8 cellular contexts compared by ENCODE assay signal in the genomic region with DNA sequence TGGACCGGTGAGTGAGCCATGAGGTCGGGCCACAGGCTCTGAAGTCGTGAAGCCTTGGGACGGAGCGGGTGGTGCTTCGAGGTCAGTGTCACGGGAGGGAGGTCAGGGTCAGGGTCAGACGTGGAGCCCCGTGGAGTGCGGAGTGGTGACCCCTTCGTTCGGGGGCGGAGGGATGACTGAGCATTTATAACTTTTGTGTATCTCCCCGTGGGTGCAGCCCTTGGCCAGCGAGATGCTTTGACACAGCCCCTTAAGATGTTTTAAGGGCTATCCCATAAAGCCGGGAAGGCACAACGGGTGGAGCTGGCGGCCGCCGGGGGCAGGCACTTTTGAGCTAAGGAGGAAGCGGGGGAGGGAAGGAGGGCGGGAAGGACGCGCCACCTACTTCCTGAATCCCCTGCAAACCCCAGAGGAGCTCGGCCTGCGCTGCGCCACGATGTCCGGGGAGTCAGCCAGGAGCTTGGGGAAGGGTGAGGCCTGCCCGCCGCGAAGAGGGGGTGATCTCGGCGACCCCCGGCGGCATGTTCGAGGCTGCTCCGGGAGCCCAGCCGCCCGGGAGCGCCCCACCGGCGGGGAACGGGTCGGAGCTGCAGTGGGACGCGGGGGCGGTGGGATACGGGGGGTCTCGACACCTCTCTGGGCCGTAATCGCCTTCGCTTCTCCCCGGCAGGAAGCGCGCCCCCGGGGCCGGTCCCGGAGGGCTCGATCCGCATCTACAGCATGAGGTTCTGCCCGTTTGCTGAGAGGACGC. TPM values are rescaled to one million over a fixed set of nuclear protein-coding genes. Genes with fewer than 3 reads are reported as not detected.
DNase-seq lines count a peak whose midpoint lies in the region; ATAC-seq and TF ChIP-seq lines count a peak whose summit lies in the region.

A gene (plus strand): TSS at position 400 of the 751 bp plus-strand sequence. CDS start 37 bp downstream, at position 437.

- peak within 1 kb of the TSS; percentile 95 for H2AK9ac ChIP-seq in IMR-90 (replicated peaks; ENCODE audit: low read depth, low read length, poor library complexity)

- TF ChIP-seq POLR2A in IMR-90 (IDR thresholded peaks at IDR 0.05; ENCODE audit: low read depth, low read length), result peak; percentile 76

- CTCF ChIA-PET in IMR-90 (lab: Yijun Ruan, JAX), result interaction anchor here (2.3 kb wide), 1 partner anchor 19 kb away, joined by 11 read pairs; no protein-coding TSS in a partner anchor

- H3K36me3 Mint-ChIP-seq in T-helper 1 cell treated with Interleukin-12 subunit alpha and Interleukin-12 subunit beta and Interleukin-4 antibody, amounts not matched to agents 30 μg/mL and 1 μg/mL, for 36 hours (ENCODE audit: low read depth), result peaks cover 27% of the 10 kb centered on the region

- H3K4me2 ChIP-seq in IMR-90 (ENCODE audit: low read depth, low read length), result peak within 1 kb of the TSS; percentile 97

- H3K4me3 Mint-ChIP-seq in T-helper 1 cell treated with Interleukin-12 subunit alpha and Interleukin-12 subunit beta and Interleukin-4 antibody, amounts not matched to agents 30 μg/mL and 1 μg/mL, for 36 hours, result peak within 1 kb of the TSS; percentile 92

- H3K9ac ChIP-seq in IMR-90 (ENCODE audit: low read depth, low read length), result peak within 1 kb of the TSS; percentile 96

- peaks cover 15% of the 10 kb centered on the region; the same call in 1 of the 2 replicates for H4K20me1 ChIP-seq in IMR-90 (ENCODE audit: insufficient read depth, low read length)

- in situ Hi-C loops in IMR-90 (cut with MboI; ENCODE audit: low sequenced_read_pairs), result no loop called here

- no peaks in the 10 kb centered on the region for H3K9me3 Mint-ChIP-seq in T-helper 1 cell treated with Interleukin-12 subunit alpha and Interleukin-12 subunit beta and Interleukin-4 antibody, amounts not matched to agents 30 μg/mL and 1 μg/mL, for 36 hours

- H4K5ac ChIP-seq in IMR-90 (ENCODE audit: low read depth, low read length), result peak within 1 kb of the TSS; percentile 92

- peak within 1 kb of the TSS; percentile 90 for H2BK120ac ChIP-seq in IMR-90 (ENCODE audit: low read depth, low read length)

- peak within 1 kb of the TSS; percentile 85 for H2AK5ac ChIP-seq in IMR-90 (ENCODE audit: low read depth, low read length)

- TF ChIP-seq CTCF in IMR-90 (conservative IDR thresholded peaks at IDR 0.05; ENCODE audit: low read depth, low read length) (no peak), left ventricle myocardium inferior (IDR thresholded peaks at IDR 0.05; ENCODE audit: borderline replicate concordance) (peak; percentile 30)

- H2BK15ac ChIP-seq in IMR-90 (ENCODE audit: low read depth, low read length), result peak within 1 kb of the TSS; percentile 95; the same call in 2 of the 3 replicates

- H3K9me3 ChIP-seq in IMR-90 (ENCODE audit: control insufficient read depth, insufficient read depth, low read length) (no peaks in the 10 kb centered on the region), left ventricle myocardium inferior (replicated peaks) (no peaks in the 10 kb centered on the region)

- BruUV-seq in IMR-90 (replicated peaks; lab: Mats Ljungman, UMichigan), result no TSS peak

- peaks cover 45% of the 10 kb centered on the region for H3K4me1 Mint-ChIP-seq in T-helper 1 cell treated with Interleukin-12 subunit alpha and Interleukin-12 subunit beta and Interleukin-4 antibody, amounts not matched to agents 30 μg/mL and 1 μg/mL, for 36 hours (ENCODE audit: low read depth)

- peak within 1 kb of the TSS; percentile 94 to 96 for H4K8ac ChIP-seq in IMR-90 (ENCODE audit: low read depth in 2 of 2, low read length in 2 of 2)

- intact Hi-C loops in IMR-90 (cut with micrococcal nuclease) (loop anchor here (1.0 to 5.0 kb wide), 3 partner anchors 133 to 367 kb away; no protein-coding TSS in a partner anchor), left ventricle myocardium inferior (cut with micrococcal nuclease) (no loop called here), posterior cingulate gyrus (cut with DNase I) (no loop called here)

- peak within 1 kb of the TSS; percentile 92 for H3K18ac ChIP-seq in IMR-90 (ENCODE audit: low read depth, low read length)

- ATAC-seq in GM21423 (IDR thresholded peaks at IDR 0.05; ENCODE audit: unreplicated experiment), result peak; percentile 79
- peak; percentile 89 for ATAC-seq in IMR-90 (ENCODE audit: low read depth)

- peaks cover 18% of the 10 kb centered on the region for H3K27me3 Mint-ChIP-seq in T-helper 1 cell treated with Interleukin-12 subunit alpha and Interleukin-12 subunit beta and Interleukin-4 antibody, amounts not matched to agents 30 μg/mL and 1 μg/mL, for 36 hours (ENCODE audit: low read depth)

- peak within 1 kb of the TSS; percentile 95 for H3K14ac ChIP-seq in IMR-90 (replicated peaks; ENCODE audit: low read depth, low read length)

- peak within 1 kb of the TSS; percentile 90 for H2BK5ac ChIP-seq in IMR-90 (ENCODE audit: low read depth, low read length, poor library complexity, severe bottlenecking)

- peak within 1 kb of the TSS; percentile 73 for H2BK20ac ChIP-seq in IMR-90 (ENCODE audit: low read depth, low read length)

- H3K56ac ChIP-seq in IMR-90 (ENCODE audit: extremely low read depth, insufficient read depth, low read length), result peak within 1 kb of the TSS; percentile 91

- dilution Hi-C loops in IMR-90 (cut with HindIII; ENCODE audit: low sequenced_read_pairs, unreplicated experiment), result no loop called here

- H3K4ac ChIP-seq in IMR-90 (ENCODE audit: low read depth, low read length), result peak within 1 kb of the TSS; percentile 92

- peak within 1 kb of the TSS; percentile 92 for H3K23ac ChIP-seq in IMR-90 (ENCODE audit: low read depth, low read length)

- H3K4me1 ChIP-seq in IMR-90 (ENCODE audit: control insufficient read depth, insufficient read depth, low read length) (peaks cover 8% of the 10 kb centered on the region), left ventricle myocardium inferior (peaks cover 60% of the 10 kb centered on the region)

- H3K79me1 ChIP-seq in IMR-90 (ENCODE audit: low read depth in 1 of 2, low read length in 2 of 2), result peaks cover 4 to 27% of the 10 kb centered on the region in 2 experiments; a peak in 2 of 4 replicates

- TF ChIP-seq RAD21 in IMR-90 (IDR thresholded peaks at IDR 0.05; ENCODE audit: low read length), result no peak

- peak within 1 kb of the TSS; percentile 98 for H4K91ac ChIP-seq in IMR-90 (ENCODE audit: insufficient read depth, low read depth, low read length)

- H3K27me3 ChIP-seq in IMR-90 (ENCODE audit: control insufficient read depth, insufficient read depth, low read length) (no peaks in the 10 kb centered on the region), left ventricle myocardium inferior (ENCODE audit: low read depth) (no peaks in the 10 kb centered on the region)

- POLR2A ChIA-PET in IMR-90 (lab: Charles Lee; ENCODE audit: unreplicated experiment), result no interaction called here

- DNase-seq in DMS114 treated with DMSO at 0.1 percent for 48 hours (lab: John Stamatoyannopoulos, UW; ENCODE audit: unreplicated experiment), result peak; percentile 42
- peak; percentile 76 for DNase-seq in IMR-90
- DNase-seq in anterior cingulate cortex (lab: John Stamatoyannopoulos, UW), result peak in 54 of 58 donors; percentile 4 to 82 (median 57)
- peak; percentile 87 for DNase-seq in left ventricle myocardium inferior
- DNase-seq in posterior cingulate gyrus, result peak; percentile 58 to 95 (median 72)
- DNase-seq in NCI-H774 (lab: John Stamatoyannopoulos, UW), result no peak

- peak within 1 kb of the TSS; percentile 96 for H3K27ac ChIP-seq in IMR-90 (ENCODE audit: insufficient read depth, low read length)
- peak within 1 kb of the TSS; percentile 100 for H3K27ac ChIP-seq in left ventricle myocardium inferior (replicated peaks)

- peaks cover 10% of the 10 kb centered on the region; the same call in 1 of the 2 replicates for H3K9me1 ChIP-seq in IMR-90 (ENCODE audit: insufficient read depth, low read length)

- peak within 1 kb of the TSS; percentile 92 for H2AFZ ChIP-seq in IMR-90 (replicated peaks; ENCODE audit: low read length, poor library complexity)

- H3K4me3 ChIP-seq in IMR-90 (ENCODE audit: insufficient read depth, low read depth, low read length) (peak within 1 kb of the TSS; percentile 96), left ventricle myocardium inferior (peak within 1 kb of the TSS; percentile 99)

- peak within 1 kb of the TSS; percentile 92 for H3K27ac Mint-ChIP-seq in T-helper 1 cell treated with Interleukin-12 subunit alpha and Interleukin-12 subunit beta and Interleukin-4 antibody, amounts not matched to agents 30 μg/mL and 1 μg/mL, for 36 hours

- no CpG with 5 or more reads among the region's 63 CpGs for WGBS in IMR-90 (ENCODE audit: extremely low coverage in 2 of 2, insufficient read length in 1 of 2), 2 experiments

- H3K36me3 ChIP-seq in IMR-90 (ENCODE audit: control insufficient read depth, insufficient read depth, low read length) (peaks cover 13% of the 10 kb centered on the region), left ventricle myocardium inferior (peaks cover 25% of the 10 kb centered on the region)

TF ChIP-seq in IMR-90, 13 proteins besides CTCF, POLR2A, EP300 and RAD21:
- 0 out of 2 replicates have a peak, but pooled peaks have one; percentile 41 for TF ChIP-seq NFE2L2 (IDR thresholded peaks at IDR 0.05; ENCODE audit: low read depth, low read length)
- 0 out of 2 replicates have a peak, but pooled peaks have one; percentile 1 for TF ChIP-seq SMC3 (IDR thresholded peaks at IDR 0.05; ENCODE audit: low read depth, low read length)
- peak; percentile 52; the same call in 1 of the 2 replicates for TF ChIP-seq MAZ (IDR thresholded peaks at IDR 0.05; ENCODE audit: borderline replicate concordance, low read depth, low read length)
- TF ChIP-seq RFX5 (IDR thresholded peaks at IDR 0.05; ENCODE audit: low read depth, low read length), result no peak
- TF ChIP-seq, protein P1, sequence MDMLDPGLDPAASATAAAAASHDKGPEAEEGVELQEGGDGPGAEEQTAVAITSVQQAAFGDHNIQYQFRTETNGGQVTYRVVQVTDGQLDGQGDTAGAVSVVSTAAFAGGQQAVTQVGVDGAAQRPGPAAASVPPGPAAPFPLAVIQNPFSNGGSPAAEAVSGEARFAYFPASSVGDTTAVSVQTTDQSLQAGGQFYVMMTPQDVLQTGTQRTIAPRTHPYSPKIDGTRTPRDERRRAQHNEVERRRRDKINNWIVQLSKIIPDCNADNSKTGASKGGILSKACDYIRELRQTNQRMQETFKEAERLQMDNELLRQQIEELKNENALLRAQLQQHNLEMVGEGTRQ (IDR thresholded peaks at IDR 0.05; ENCODE audit: low read depth, low read length), result no peak

RNA-seq across cellular contexts. Expression of the gene that starts here (rescaled TPM):
- 258 and 330 TPM in 2 replicates for total RNA-seq in IMR-90 (2012; rRNA removed)
- 186 and 189 TPM in 2 replicates for polyA plus RNA-seq in IMR-90 (2012; rRNA removed)
- 142 and 178 TPM in 2 replicates for polyA plus RNA-seq in IMR-90 (2012; cell fraction: cytosol; rRNA removed)
- polyA plus RNA-seq in IMR-90 (2012; cell fraction: nucleus; rRNA removed; ENCODE audit: low replicate concordance), result 39.1 and 96.8 TPM in 2 replicates
- total RNA-seq in left ventricle myocardium inferior, result 189 TPM
